Comparison of ENCODE assay signal across 1 cellular context in the genomic region with DNA sequence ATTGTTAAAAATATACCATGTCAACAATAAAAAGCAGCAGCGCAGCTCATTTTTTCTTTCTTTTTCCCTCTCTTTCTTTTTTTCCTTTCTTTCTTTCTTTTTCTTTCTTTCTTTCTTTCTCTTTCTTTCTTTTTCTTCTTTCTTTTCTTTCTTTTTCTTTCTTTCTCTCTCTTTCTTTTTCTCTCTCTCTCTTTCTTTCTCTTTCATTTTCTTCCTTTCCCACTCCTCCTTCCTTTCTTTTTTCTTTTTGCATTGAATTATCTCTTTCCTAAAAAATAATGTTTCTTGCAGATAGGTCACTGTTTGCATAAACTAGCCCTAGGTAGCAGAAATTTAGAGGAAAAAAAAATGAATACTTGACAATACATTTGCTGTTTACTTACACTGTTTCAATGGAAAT.
TF ChIP-seq lines count a peak whose summit lies in the region.

No MANE protein-coding gene starts in this region.

TF ChIP-seq in K562, 482 proteins besides CTCF, POLR2A, EP300 and RAD21:
- TF ChIP-seq, protein P1, sequence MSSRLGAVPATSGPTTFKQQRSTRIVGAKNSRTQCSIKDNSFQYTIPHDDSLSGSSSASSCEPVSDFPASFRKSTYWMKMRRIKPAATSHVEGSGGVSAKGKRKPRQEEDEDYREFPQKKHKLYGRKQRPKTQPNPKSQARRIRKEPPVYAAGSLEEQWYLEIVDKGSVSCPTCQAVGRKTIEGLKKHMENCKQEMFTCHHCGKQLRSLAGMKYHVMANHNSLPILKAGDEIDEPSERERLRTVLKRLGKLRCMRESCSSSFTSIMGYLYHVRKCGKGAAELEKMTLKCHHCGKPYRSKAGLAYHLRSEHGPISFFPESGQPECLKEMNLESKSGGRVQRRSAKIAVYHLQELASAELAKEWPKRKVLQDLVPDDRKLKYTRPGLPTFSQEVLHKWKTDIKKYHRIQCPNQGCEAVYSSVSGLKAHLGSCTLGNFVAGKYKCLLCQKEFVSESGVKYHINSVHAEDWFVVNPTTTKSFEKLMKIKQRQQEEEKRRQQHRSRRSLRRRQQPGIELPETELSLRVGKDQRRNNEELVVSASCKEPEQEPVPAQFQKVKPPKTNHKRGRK (tag; IDR thresholded peaks at IDR 0.05) = peak; percentile 68; the same call in 1 of the 2 replicates
- TF ChIP-seq COPS2 (conservative IDR thresholded peaks at IDR 0.05) = no peak
